ENCODE assay signal across 20 cellular contexts in the genomic region with DNA sequence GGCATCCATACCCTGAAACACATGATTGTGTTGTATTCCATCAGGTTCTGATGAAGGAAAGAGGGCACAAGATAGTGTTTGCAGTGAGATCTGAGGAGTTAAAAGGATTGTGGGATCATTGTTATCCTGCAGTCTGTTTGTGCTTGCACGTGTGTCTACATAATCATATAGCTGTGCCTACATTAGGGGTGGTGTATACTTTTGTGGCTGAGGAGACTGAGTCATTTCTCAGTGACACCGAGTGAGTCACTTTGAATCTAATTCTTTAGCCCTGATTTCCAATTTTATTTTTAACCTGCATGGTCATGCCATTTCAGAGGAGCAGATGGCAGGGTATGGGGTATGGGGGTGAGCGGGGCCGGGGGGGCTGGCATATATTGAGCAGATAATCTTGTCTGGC.
DNase-seq lines count a peak whose midpoint lies in the region; ATAC-seq, FAIRE-seq and TF ChIP-seq lines count a peak whose summit lies in the region.
"Had no signal": no experiment of that assay in that cellular context is flagged by ENCODE, and none has a peak within 500 bp of the region (broad histone marks: within the 10 kb centered on the region; RNA-seq: fewer than 3 reads in every experiment).

No MANE protein-coding gene starts in this region.

- POLR2A ChIA-PET in WTC11 (lab: Charles Lee): no interaction called here

- peaks cover 3% of the 10 kb centered on the region for H3K36me3 Mint-ChIP-seq in astrocyte (ENCODE audit: low read depth, unreplicated experiment)
- H3K36me3 Mint-ChIP-seq in WTC11: 0 out of 2 replicates have a peak, but pooled peaks cover 3% of the 10 kb centered on the region
- H3K36me3 Mint-ChIP-seq: memory B cell, neural progenitor cell had no signal

- no peaks in the 10 kb centered on the region for H4K20me1 ChIP-seq in astrocyte (ENCODE audit: insufficient read depth, low read length)

- CTCF ChIA-PET in WTC11 (lab: Charles Lee): interaction anchor here (1.5 kb wide), 1 partner anchor 396 kb away, joined by 5 read pairs; no protein-coding TSS in a partner anchor

- H3K4me3 Mint-ChIP-seq in astrocyte (ENCODE audit: unreplicated experiment): no peak overlapping the region
- H3K4me3 Mint-ChIP-seq in WTC11: no peak overlapping the region
- H3K4me3 Mint-ChIP-seq: memory B cell; neural progenitor cell; stimulated activated naive CD8-positive, alpha-beta T cell treated with anti-CD3 and anti-CD28 coated beads, Interleukin-15, Interleukin-2, amounts not matched to agents 100 ng/mL and 50 ng/mL, for 24 hours had no signal

- H3K36me3 ChIP-seq in astrocyte (ENCODE audit: insufficient read depth, low read length): no peaks in the 10 kb centered on the region
- H3K36me3 ChIP-seq: neural progenitor cell, sigmoid colon, SJCRH30, vagina had no signal

- H3K4me1 ChIP-seq in astrocyte (ENCODE audit: insufficient read depth, low read length): peaks cover 18% of the 10 kb centered on the region
- H3K4me1 ChIP-seq: sigmoid colon, SJCRH30, vagina had no signal

- no peaks in the 10 kb centered on the region for H3K9me3 Mint-ChIP-seq in astrocyte (ENCODE audit: unreplicated experiment)
- H3K9me3 Mint-ChIP-seq in WTC11: peaks cover 7% of the 10 kb centered on the region
- H3K9me3 Mint-ChIP-seq: neural progenitor cell had no signal

- peak overlapping the region; percentile 68 for H3K27ac Mint-ChIP-seq in astrocyte (ENCODE audit: unreplicated experiment)
- no peak overlapping the region for H3K27ac Mint-ChIP-seq in WTC11
- H3K27ac Mint-ChIP-seq: memory B cell; neural progenitor cell; stimulated activated naive CD8-positive, alpha-beta T cell treated with anti-CD3 and anti-CD28 coated beads, Interleukin-15, Interleukin-2, amounts not matched to agents 100 ng/mL and 50 ng/mL, for 24 hours had no signal

- H2AFZ ChIP-seq in astrocyte (ENCODE audit: low read depth, low read length): no peak overlapping the region

- ATAC-seq in HG02763 (IDR thresholded peaks at IDR 0.05; ENCODE audit: unreplicated experiment): no peak
- ATAC-seq in HG02981 (IDR thresholded peaks at IDR 0.05; ENCODE audit: unreplicated experiment): no peak
- ATAC-seq in WTC11: no peak

- peak overlapping the region; percentile 58 for H3K4me2 ChIP-seq in astrocyte (ENCODE audit: low read length)
- H3K4me2 ChIP-seq: neural progenitor cell had no signal

- H3K4me1 Mint-ChIP-seq in astrocyte (ENCODE audit: low read depth, unreplicated experiment) (peaks cover 38% of the 10 kb centered on the region), WTC11 (peaks cover 16% of the 10 kb centered on the region)
- H3K4me1 Mint-ChIP-seq: memory B cell had no signal

- no peaks in the 10 kb centered on the region for H3K27me3 ChIP-seq in astrocyte (ENCODE audit: insufficient read depth, low read length)
- H3K27me3 ChIP-seq: dorsolateral prefrontal cortex, neural progenitor cell, sigmoid colon, SJCRH30, vagina had no signal

- no peak overlapping the region for H3K4me3 ChIP-seq in astrocyte (ENCODE audit: insufficient read depth, low read depth, low read length)
- H3K4me3 ChIP-seq: dorsolateral prefrontal cortex, neural progenitor cell, sigmoid colon, SJCRH30, vagina had no signal

- peak; percentile 86 for FAIRE-seq in astrocyte (lab: Jason Lieb, UNC)

- H3K27me3 Mint-ChIP-seq in astrocyte (ENCODE audit: low read depth, unreplicated experiment): no peaks in the 10 kb centered on the region
- H3K27me3 Mint-ChIP-seq in WTC11 (ENCODE audit: low read depth): no peaks in the 10 kb centered on the region
- H3K27me3 Mint-ChIP-seq: stimulated activated naive CD8-positive, alpha-beta T cell treated with anti-CD3 and anti-CD28 coated beads, Interleukin-15, Interleukin-2, amounts not matched to agents 100 ng/mL and 50 ng/mL, for 24 hours had no signal

- DNase-seq in AG08395 (ENCODE audit: low spot score) (peak; percentile 60), HPDE6-E6E7 (ENCODE audit: extremely low spot score) (peak; percentile 53), astrocyte (ENCODE audit: low read depth) (peak; percentile 74), glomerular visceral epithelial cell (ENCODE audit: extremely low spot score) (peak; percentile 52), COLO668 (lab: John Stamatoyannopoulos, UW; ENCODE audit: unreplicated experiment) (no peak), WTC11 (ENCODE audit: low spot score) (no peak)
- DNase-seq: activated T-cell treated with anti-CD3 and anti-CD28 coated beads, Interleukin-2, amount 50 U/mL, for 48 hours; anterior cingulate cortex; DMS153; dorsolateral prefrontal cortex; foreskin melanocyte; NCI-H2171; sigmoid colon; SJCRH30 had no signal

- H3K79me2 ChIP-seq in astrocyte (ENCODE audit: insufficient read depth, low read length): no peaks in the 10 kb centered on the region

- H3K27ac ChIP-seq in astrocyte (ENCODE audit: low read depth, low read length): peak overlapping the region; percentile 73
- H3K27ac ChIP-seq: dorsolateral prefrontal cortex, neural progenitor cell, sigmoid colon, SJCRH30, vagina had no signal

- peak overlapping the region; percentile 60 for H3K9ac ChIP-seq in astrocyte (ENCODE audit: low read length)
- H3K9ac ChIP-seq: neural progenitor cell had no signal

- H3K9me3 ChIP-seq in astrocyte (ENCODE audit: insufficient read depth, low read depth, low read length): no peaks in the 10 kb centered on the region
- H3K9me3 ChIP-seq: sigmoid colon, SJCRH30, vagina had no signal

- no peak for TF ChIP-seq CTCF in astrocyte (IDR thresholded peaks at IDR 0.05; ENCODE audit: insufficient read depth, low read depth, low read length)
- no peak for TF ChIP-seq CTCF in WTC11 (IDR thresholded peaks at IDR 0.05)

TF ChIP-seq in WTC11, 78 proteins besides CTCF, POLR2A, EP300 and RAD21 (continues in another document):
- TF ChIP-seq, protein P1, sequence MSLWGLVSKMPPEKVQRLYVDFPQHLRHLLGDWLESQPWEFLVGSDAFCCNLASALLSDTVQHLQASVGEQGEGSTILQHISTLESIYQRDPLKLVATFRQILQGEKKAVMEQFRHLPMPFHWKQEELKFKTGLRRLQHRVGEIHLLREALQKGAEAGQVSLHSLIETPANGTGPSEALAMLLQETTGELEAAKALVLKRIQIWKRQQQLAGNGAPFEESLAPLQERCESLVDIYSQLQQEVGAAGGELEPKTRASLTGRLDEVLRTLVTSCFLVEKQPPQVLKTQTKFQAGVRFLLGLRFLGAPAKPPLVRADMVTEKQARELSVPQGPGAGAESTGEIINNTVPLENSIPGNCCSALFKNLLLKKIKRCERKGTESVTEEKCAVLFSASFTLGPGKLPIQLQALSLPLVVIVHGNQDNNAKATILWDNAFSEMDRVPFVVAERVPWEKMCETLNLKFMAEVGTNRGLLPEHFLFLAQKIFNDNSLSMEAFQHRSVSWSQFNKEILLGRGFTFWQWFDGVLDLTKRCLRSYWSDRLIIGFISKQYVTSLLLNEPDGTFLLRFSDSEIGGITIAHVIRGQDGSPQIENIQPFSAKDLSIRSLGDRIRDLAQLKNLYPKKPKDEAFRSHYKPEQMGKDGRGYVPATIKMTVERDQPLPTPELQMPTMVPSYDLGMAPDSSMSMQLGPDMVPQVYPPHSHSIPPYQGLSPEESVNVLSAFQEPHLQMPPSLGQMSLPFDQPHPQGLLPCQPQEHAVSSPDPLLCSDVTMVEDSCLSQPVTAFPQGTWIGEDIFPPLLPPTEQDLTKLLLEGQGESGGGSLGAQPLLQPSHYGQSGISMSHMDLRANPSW (CRISPR knock-in tag; conservative IDR thresholded peaks at IDR 0.05; ENCODE audit: low read depth): no peak
- TF ChIP-seq, protein P2, sequence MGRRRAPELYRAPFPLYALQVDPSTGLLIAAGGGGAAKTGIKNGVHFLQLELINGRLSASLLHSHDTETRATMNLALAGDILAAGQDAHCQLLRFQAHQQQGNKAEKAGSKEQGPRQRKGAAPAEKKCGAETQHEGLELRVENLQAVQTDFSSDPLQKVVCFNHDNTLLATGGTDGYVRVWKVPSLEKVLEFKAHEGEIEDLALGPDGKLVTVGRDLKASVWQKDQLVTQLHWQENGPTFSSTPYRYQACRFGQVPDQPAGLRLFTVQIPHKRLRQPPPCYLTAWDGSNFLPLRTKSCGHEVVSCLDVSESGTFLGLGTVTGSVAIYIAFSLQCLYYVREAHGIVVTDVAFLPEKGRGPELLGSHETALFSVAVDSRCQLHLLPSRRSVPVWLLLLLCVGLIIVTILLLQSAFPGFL (CRISPR knock-in tag; IDR thresholded peaks at IDR 0.05; ENCODE audit: borderline replicate concordance): no peak
- no peak for TF ChIP-seq ARID4B (CRISPR knock-in tag; IDR thresholded peaks at IDR 0.05; ENCODE audit: borderline replicate concordance)

Comparison
In these comparisons a context has a peak if more than half of its experiments do, and no peak if none do; other contexts are left out.
1. DNase-seq: peak in AG08395 (single experiment), HPDE6-E6E7 (single experiment), astrocyte (single experiment) and glomerular visceral epithelial cell (single experiment); none in COLO668 (single experiment) and WTC11 (single experiment).